Comparison of ENCODE assay signal across 8 cellular contexts in the genomic region with DNA sequence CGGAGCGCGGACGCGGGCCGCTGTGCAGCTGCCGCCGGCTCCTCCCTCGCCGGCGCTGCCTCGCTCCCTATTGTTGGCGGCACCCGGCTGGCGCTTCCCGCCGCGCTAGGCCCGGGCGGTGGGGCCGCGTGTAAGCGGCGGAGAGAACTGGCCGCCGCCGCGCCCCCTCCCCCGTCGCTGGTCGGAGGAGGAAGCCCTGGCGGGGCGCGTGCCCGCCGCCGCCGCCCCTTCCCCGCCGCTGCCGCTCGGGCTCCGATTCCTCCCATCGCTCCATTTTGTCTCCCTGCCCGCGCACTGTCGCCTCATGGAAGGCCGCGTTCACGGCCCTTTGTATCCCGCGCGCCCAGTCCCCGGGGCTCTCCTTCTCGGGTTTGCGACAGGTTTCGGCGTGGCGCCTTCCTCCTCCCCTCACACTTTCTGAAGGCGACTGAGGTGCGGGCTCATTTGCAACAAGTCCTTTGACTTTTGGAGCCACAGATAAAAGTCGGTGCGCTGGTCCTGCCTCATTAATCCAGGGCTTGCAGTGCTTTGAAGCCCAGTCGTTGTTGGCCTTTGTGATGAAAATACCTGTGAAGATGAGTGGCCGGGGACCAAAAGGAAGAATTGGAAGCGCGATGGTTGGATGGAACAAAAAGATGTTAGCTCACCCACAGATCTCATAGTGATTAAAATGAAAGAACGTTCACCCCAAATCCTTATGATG. TPM values are rescaled to one million over a fixed set of nuclear protein-coding genes. Genes with fewer than 3 reads are reported as not detected.
DNase-seq lines count a peak whose midpoint lies in the region; ATAC-seq and TF ChIP-seq lines count a peak whose summit lies in the region.

No MANE protein-coding gene starts in this region.

- no peak overlapping the region for H2BK12ac ChIP-seq in neuronal stem cell (ENCODE audit: low read length)

- no peak overlapping the region for H4K8ac ChIP-seq in neuronal stem cell (ENCODE audit: low read depth, low read length)

- H3K36me3 ChIP-seq in BE2C (peaks cover 7% of the 10 kb centered on the region), PC-9 (ENCODE audit: low read depth) (0 out of 2 replicates have a peak, but pooled peaks cover 4% of the 10 kb centered on the region), gastroesophageal sphincter (no peaks in the 10 kb centered on the region), neuronal stem cell (replicated peaks in 1 of 2; ENCODE audit: control insufficient read depth in 2 of 2, insufficient read depth in 2 of 2, low read length in 2 of 2) (peaks cover 3 to 44% of the 10 kb centered on the region in 2 donors), testis (ENCODE audit: low read depth, missing control alignments) (no peaks in the 10 kb centered on the region)

- H3F3A ChIP-seq in PC-9 (ENCODE audit: insufficient read depth, low read depth) = peaks cover 4% of the 10 kb centered on the region; the same call in 1 of the 2 replicates

- TF ChIP-seq EP300 in gastroesophageal sphincter (IDR thresholded peaks at IDR 0.05) = no peak

- no peak for TF ChIP-seq POLR2A in gastroesophageal sphincter (IDR thresholded peaks at IDR 0.05)
- no peak for TF ChIP-seq POLR2A in testis (IDR thresholded peaks at IDR 0.05)

- H3K27ac ChIP-seq in PC-9 (peak overlapping the region; percentile 63), gastroesophageal sphincter (peak overlapping the region; percentile 66 to 99 (median 98)), neuronal stem cell (replicated peaks; ENCODE audit: low read length) (peak overlapping the region; percentile 91), testis (peak overlapping the region; percentile 94 to 98)

- H3K14ac ChIP-seq in neuronal stem cell (ENCODE audit: low read length) = peak overlapping the region; percentile 94

- ATAC-seq in GM19023 (IDR thresholded peaks at IDR 0.05; ENCODE audit: unreplicated experiment) (peak; percentile 36), HG03196 (IDR thresholded peaks at IDR 0.05; ENCODE audit: unreplicated experiment) (peak; percentile 26), gastroesophageal sphincter (peak; percentile 63)

- H2BK5ac ChIP-seq in neuronal stem cell (ENCODE audit: low read length) = peak overlapping the region; percentile 66

- POLR2A ChIA-PET in PC-9 (lab: Charles Lee; ENCODE audit: unreplicated experiment) = interaction anchor here (0.6 kb wide), 1 partner anchor 1128 kb away, joined by 18 read pairs; no protein-coding TSS in a partner anchor

- H3K9ac ChIP-seq in neuronal stem cell (ENCODE audit: low read depth, low read length, poor library complexity) = peak overlapping the region; percentile 95

- TF ChIP-seq CTCF in BE2C (IDR thresholded peaks at IDR 0.05; ENCODE audit: low read depth, low read length) (no peak), PC-9 (conservative IDR thresholded peaks at IDR 0.05) (no peak), gastroesophageal sphincter (IDR thresholded peaks at IDR 0.05) (no peak), testis (IDR thresholded peaks at IDR 0.05) (no peak)

- H3K4me1 ChIP-seq in BE2C (no peaks in the 10 kb centered on the region), PC-9 (replicated peaks; ENCODE audit: insufficient read depth) (peaks cover 22% of the 10 kb centered on the region), gastroesophageal sphincter (peaks cover 15 to 50% (median 15%) of the 10 kb centered on the region in 3 donors), neuronal stem cell (ENCODE audit: control insufficient read depth in 2 of 2, insufficient read depth in 1 of 2, low read depth in 1 of 2, low read length in 2 of 2) (peaks cover 0 to 8% of the 10 kb centered on the region in 2 donors), testis (peaks cover 29% of the 10 kb centered on the region)

- peak overlapping the region; percentile 80 for H3K23ac ChIP-seq in neuronal stem cell (ENCODE audit: low read depth, low read length, poor library complexity)

- peak overlapping the region; percentile 99 for H2AK5ac ChIP-seq in neuronal stem cell (ENCODE audit: low read depth, low read length)

- H4K91ac ChIP-seq in neuronal stem cell (ENCODE audit: low read depth, low read length, poor library complexity) = no peak overlapping the region

- no peaks in the 10 kb centered on the region for H3K27me3 ChIP-seq in BE2C
- no peaks in the 10 kb centered on the region for H3K27me3 ChIP-seq in PC-9 (ENCODE audit: insufficient read depth, low read depth)
- no peaks in the 10 kb centered on the region for H3K27me3 ChIP-seq in gastroesophageal sphincter
- no peaks in the 10 kb centered on the region for H3K27me3 ChIP-seq in neuronal stem cell (ENCODE audit: control insufficient read depth in 3 of 3, insufficient read depth in 3 of 3, low read depth in 1 of 3, low read length in 3 of 3)
- no peaks in the 10 kb centered on the region for H3K27me3 ChIP-seq in testis

- H2BK15ac ChIP-seq in neuronal stem cell (ENCODE audit: low read length) = no peak overlapping the region

- 0 to 1% methylated on average over 2 to 14 of the region's 68 CpGs for WGBS in gastroesophageal sphincter (ENCODE audit: low coverage in 1 of 2), 2 donors
- WGBS in neuronal stem cell (ENCODE audit: extremely low coverage in 2 of 2, insufficient read length in 2 of 2, insufficient replicate concordance in 1 of 2), 2 donors = no CpG with 5 or more reads among the region's 68 CpGs
- WGBS in testis, 2 donors = 0 to 1% methylated on average over 27 to 66 of the region's 68 CpGs

- peaks cover 3% of the 10 kb centered on the region for H3K79me1 ChIP-seq in neuronal stem cell (ENCODE audit: low read depth, low read length)

- H3K4me3 ChIP-seq in BE2C (ENCODE audit: low read depth, low read length) (peak overlapping the region; percentile 98), PC-9 (peak overlapping the region; percentile 99), gastroesophageal sphincter (peak overlapping the region; percentile 67 to 96), neuronal stem cell (ENCODE audit: low read length in 2 of 2) (peak overlapping the region; percentile 65 to 95), testis (peak overlapping the region; percentile 93 to 98)

- H3K9me3 ChIP-seq in BE2C (no peaks in the 10 kb centered on the region), PC-9 (ENCODE audit: insufficient read depth, low read depth) (no peaks in the 10 kb centered on the region), gastroesophageal sphincter (no peaks in the 10 kb centered on the region), neuronal stem cell (replicated peaks in 1 of 2; ENCODE audit: control insufficient read depth in 2 of 2, insufficient read depth in 1 of 2, low read depth in 1 of 2, low read length in 2 of 2) (peaks cover 0 to 8% of the 10 kb centered on the region in 2 donors), testis (no peaks in the 10 kb centered on the region)

- CTCF ChIA-PET in PC-9 (lab: Charles Lee) = no interaction called here

- H2BK120ac ChIP-seq in neuronal stem cell (ENCODE audit: low read depth, low read length) = no peak overlapping the region

- DNase-seq in BE2C (peak; percentile 66), PC-9 (peak in 1 of 2 experiments; percentile 44), neuronal stem cell (ENCODE audit: low spot score) (peak; percentile 39), testis (peak; percentile 59)
- DNase-seq in activated gamma-delta T cell treated with anti-CD3 and anti-CD28 coated beads, Interleukin-2, amount 50 U/mL, for 16 hours (ENCODE audit: low read depth) = peak; percentile 29

- H2AFZ ChIP-seq in PC-9 = peak overlapping the region; percentile 86
- H2AFZ ChIP-seq in neuronal stem cell (ENCODE audit: low read length) = peak overlapping the region; percentile 79

- peak overlapping the region; percentile 95 for H3K18ac ChIP-seq in neuronal stem cell (ENCODE audit: low read length)

- TSS peak; percentile 43 for BruUV-seq in PC-9 (replicated peaks; lab: Mats Ljungman, UMichigan)

- peaks cover 43% of the 10 kb centered on the region for H4K20me1 ChIP-seq in PC-9 (ENCODE audit: insufficient read depth)

- intact Hi-C loops in PC-9 (cut with micrococcal nuclease; ENCODE audit: unreplicated experiment) = loop anchor here (1.0 kb wide), 1 partner anchor 83 kb away; no protein-coding TSS in a partner anchor
- intact Hi-C loops in testis (cut with DNase I; ENCODE audit: low total_unique reads) = no loop called here

- H3K4me2 ChIP-seq in PC-9 = peak overlapping the region; percentile 82
- H3K4me2 ChIP-seq in neuronal stem cell (ENCODE audit: insufficient read depth, low read length, poor library complexity, severe bottlenecking) = peak overlapping the region; percentile 40

- H3K9me2 ChIP-seq in PC-9 (ENCODE audit: insufficient read depth) = no peaks in the 10 kb centered on the region

- no peak overlapping the region for H3K4ac ChIP-seq in neuronal stem cell (ENCODE audit: low read length)

- peaks cover 53% of the 10 kb centered on the region for H3K79me2 ChIP-seq in PC-9 (ENCODE audit: low read depth)

RNA-seq across cellular contexts. Expression of gene CPSF6, which starts 0.7 kb away (rescaled TPM):
- 164 TPM for polyA plus RNA-seq in BE2C (2012; ENCODE audit: insufficient read depth, insufficient read length, low read depth)
- 56.8 and 77.9 TPM in 2 replicates for total RNA-seq in PC-9 (2021)
- total RNA-seq in gastroesophageal sphincter = 10 to 100 TPM; 25.8 to 41.1 (median 29.9) TPM
- 99.4 TPM for polyA plus RNA-seq in neuronal stem cell (2013, experiment 1 of 2)
- polyA plus RNA-seq in neuronal stem cell (2013, experiment 2 of 2) = 103 TPM
- total RNA-seq in testis = 10 to 100 TPM; 60.9 to 72.2 TPM
- 41.2 TPM for polyA plus RNA-seq in testis (ENCODE audit: insufficient read depth, low read depth, low replicate concordance)
